Comparison of ENCODE assay signal across 8 cellular contexts in genomic region chr15:61227269-61228024, GRCh38. TPM values are rescaled to one million over a fixed set of nuclear protein-coding genes. Genes with fewer than 3 reads are reported as not detected.
DNase-seq lines count a peak whose midpoint lies in the region; ATAC-seq, FAIRE-seq and TF ChIP-seq lines count a peak whose summit lies in the region.

No MANE protein-coding gene starts in this region.

- no peaks in the 10 kb centered on the region for H3K9me3 ChIP-seq in CD8-positive, alpha-beta T cell (ENCODE audit: low read length)

- H3K27me3 Mint-ChIP-seq in CD8-positive, alpha-beta T cell (ENCODE audit: low read depth): peaks cover 57% of the 10 kb centered on the region

- peaks cover 11% of the 10 kb centered on the region for H3K4me1 Mint-ChIP-seq in CD8-positive, alpha-beta T cell (ENCODE audit: low read depth)

- peak; percentile 63 for FAIRE-seq in HTR-8/SVneo (lab: Jason Lieb, UNC)

- H3K27me3 ChIP-seq in CD8-positive, alpha-beta T cell (ENCODE audit: insufficient read depth, low read length): peaks cover 24% of the 10 kb centered on the region

- intact Hi-C loops in CD8-positive, alpha-beta T cell (cut with DNase I, micrococcal nuclease): no loop called here
- intact Hi-C loops in sciatic nerve (cut with DNase I): no loop called here

- POLR2A ChIA-PET in CD8-positive, alpha-beta T cell (lab: Charles Lee): no interaction called here

- peaks cover 13% of the 10 kb centered on the region for H3K4me1 ChIP-seq in CD8-positive, alpha-beta T cell (ENCODE audit: insufficient read depth, low read length)

- no peak overlapping the region for H3K4me3 ChIP-seq in CD8-positive, alpha-beta T cell (ENCODE audit: low read depth, low read length)
- peak overlapping the region; percentile 52 for H3K4me3 ChIP-seq in iPS-11a (ENCODE audit: low read depth, low read length)

- no peaks in the 10 kb centered on the region for H3K9me3 Mint-ChIP-seq in CD8-positive, alpha-beta T cell

- no peaks in the 10 kb centered on the region for H3K36me3 ChIP-seq in CD8-positive, alpha-beta T cell (ENCODE audit: insufficient read depth, low read length)

- no peaks in the 10 kb centered on the region for H3K36me3 Mint-ChIP-seq in CD8-positive, alpha-beta T cell

- no peak overlapping the region for H3K27ac ChIP-seq in CD8-positive, alpha-beta T cell (ENCODE audit: low read depth, low read length)
- peak overlapping the region; percentile 84 for H3K27ac ChIP-seq in angular gyrus (ENCODE audit: low read depth, low read length)

- H3K27ac Mint-ChIP-seq in CD8-positive, alpha-beta T cell: no peak overlapping the region

- CTCF ChIA-PET in CD8-positive, alpha-beta T cell (lab: Charles Lee): no interaction called here

- H3K4me3 Mint-ChIP-seq in CD8-positive, alpha-beta T cell: peak overlapping the region; percentile 53

- ATAC-seq in CD8-positive, alpha-beta T cell: no peak
- peak; percentile 42 for ATAC-seq in sciatic nerve
- no peak for ATAC-seq in HG03521 (IDR thresholded peaks at IDR 0.05; ENCODE audit: unreplicated experiment)

- TF ChIP-seq CTCF in CD8-positive, alpha-beta T cell (IDR thresholded peaks at IDR 0.05): no peak

- DNase-seq in CD8-positive, alpha-beta T cell: no peak
- DNase-seq in HTR-8/SVneo (ENCODE audit: insufficient read length, low spot score) (peak; percentile 53), sciatic nerve (ENCODE audit: low spot score) (no peak), HT-29 (ENCODE audit: low spot score) (no peak), UCSD-AML1 (lab: John Stamatoyannopoulos, UW; ENCODE audit: unreplicated experiment) (no peak)

RNA-seq across cellular contexts. Expression of gene RORA, which starts 1.7 kb away (rescaled TPM):
- 100 to 1,000 TPM; 192 to 199 TPM for total RNA-seq in CD8-positive, alpha-beta T cell
- 28.4 TPM for total RNA-seq in sciatic nerve
- total RNA-seq in HT-29 (2014; rRNA removed; shearing (Covaris generic)): 0.05 and 0.31 TPM in 2 replicates

Comparison
In these comparisons a context has a peak if more than half of its experiments do, and no peak if none do; other contexts are left out.
1. RNA of gene RORA, which starts 1.7 kb away (total RNA-seq): 192 to 199 TPM in CD8-positive, alpha-beta T cell and 28.4 TPM in sciatic nerve (single experiment); 0.05 to 0.31 TPM in HT-29; every median in the first group is over 10 times any median in the second.